Comparison of ENCODE assay signal across 1 cellular context in the genomic region with DNA sequence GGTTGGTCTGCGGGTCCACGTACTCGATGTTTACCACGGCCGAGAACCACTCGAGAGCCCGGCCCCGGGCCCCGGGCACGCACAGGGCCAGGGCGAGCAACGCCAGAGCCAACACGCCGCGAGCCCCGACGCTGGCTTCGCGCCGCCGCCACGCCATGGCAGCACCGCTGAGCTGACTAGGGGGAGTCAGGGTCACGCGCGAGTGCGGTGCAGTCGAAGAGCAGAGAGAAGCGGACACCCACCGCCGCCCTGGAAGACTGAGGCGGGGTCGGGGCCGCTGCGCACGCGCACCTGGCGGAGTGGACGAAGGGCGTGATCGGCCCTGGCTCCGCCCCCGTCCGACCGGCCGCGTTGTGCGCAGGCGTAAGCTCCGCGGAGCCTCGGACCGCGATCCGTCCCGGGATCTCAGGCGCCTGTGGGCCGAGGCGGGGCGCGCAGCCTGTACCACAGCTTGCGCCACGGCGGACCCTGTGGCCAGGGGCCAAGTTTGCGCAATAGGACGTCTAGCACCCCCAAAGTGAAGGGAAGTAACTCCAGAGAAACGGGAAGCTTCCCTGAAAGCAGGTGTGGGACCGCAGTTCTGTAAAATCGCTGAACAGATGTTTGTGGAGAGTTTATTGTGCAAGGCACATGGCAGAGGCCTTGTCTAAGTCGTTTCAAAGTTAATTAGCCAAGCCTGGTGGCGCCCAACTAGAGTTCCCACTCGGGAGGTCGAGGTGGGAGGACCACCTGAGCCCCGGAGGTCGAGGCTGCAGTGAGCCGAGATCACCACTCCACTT.
TF ChIP-seq lines count a peak whose summit lies in the region.

A gene with protein sequence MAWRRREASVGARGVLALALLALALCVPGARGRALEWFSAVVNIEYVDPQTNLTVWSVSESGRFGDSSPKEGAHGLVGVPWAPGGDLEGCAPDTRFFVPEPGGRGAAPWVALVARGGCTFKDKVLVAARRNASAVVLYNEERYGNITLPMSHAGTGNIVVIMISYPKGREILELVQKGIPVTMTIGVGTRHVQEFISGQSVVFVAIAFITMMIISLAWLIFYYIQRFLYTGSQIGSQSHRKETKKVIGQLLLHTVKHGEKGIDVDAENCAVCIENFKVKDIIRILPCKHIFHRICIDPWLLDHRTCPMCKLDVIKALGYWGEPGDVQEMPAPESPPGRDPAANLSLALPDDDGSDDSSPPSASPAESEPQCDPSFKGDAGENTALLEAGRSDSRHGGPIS (minus strand): TSS at position 270 of the 779 bp plus-strand sequence. CDS start 113 bp downstream, at position 157.

TF ChIP-seq in K562, 482 proteins besides CTCF, POLR2A, EP300 and RAD21 (continued from another document and continues in another):
- 0 out of 2 replicates have a peak, but pooled peaks have one; percentile 26 for TF ChIP-seq TEAD4 (IDR thresholded peaks at IDR 0.05; ENCODE audit: low read length)
- TF ChIP-seq TEAD4 (CRISPR knock-in tag; IDR thresholded peaks at IDR 0.05; ENCODE audit: borderline replicate concordance): no peak; the same call in 1 of the 2 replicates
- no peak for TF ChIP-seq ARID2 (IDR thresholded peaks at IDR 0.05)
- TF ChIP-seq GABPB1 (CRISPR knock-in tag; IDR thresholded peaks at IDR 0.05): no peak
- TF ChIP-seq IRF9 (tag; IDR thresholded peaks at IDR 0.05): peak; percentile 78
- no peak for TF ChIP-seq USF2 (CRISPR knock-in tag; IDR thresholded peaks at IDR 0.05)
- no peak for TF ChIP-seq ZNF778 (CRISPR knock-in tag; IDR thresholded peaks at IDR 0.05)
- peak; percentile 75 for TF ChIP-seq E2F3 (CRISPR knock-in tag; IDR thresholded peaks at IDR 0.05)
- TF ChIP-seq ZBTB7A (IDR thresholded peaks at IDR 0.05; ENCODE audit: borderline replicate concordance, control insufficient read depth, low read depth, low read length): peak; percentile 77; the same call in 1 of the 2 replicates
- TF ChIP-seq ZBTB1 (CRISPR knock-in tag; IDR thresholded peaks at IDR 0.05; ENCODE audit: borderline replicate concordance, low read depth): no peak; the same call in 1 of the 2 replicates
- TF ChIP-seq, protein P1, sequence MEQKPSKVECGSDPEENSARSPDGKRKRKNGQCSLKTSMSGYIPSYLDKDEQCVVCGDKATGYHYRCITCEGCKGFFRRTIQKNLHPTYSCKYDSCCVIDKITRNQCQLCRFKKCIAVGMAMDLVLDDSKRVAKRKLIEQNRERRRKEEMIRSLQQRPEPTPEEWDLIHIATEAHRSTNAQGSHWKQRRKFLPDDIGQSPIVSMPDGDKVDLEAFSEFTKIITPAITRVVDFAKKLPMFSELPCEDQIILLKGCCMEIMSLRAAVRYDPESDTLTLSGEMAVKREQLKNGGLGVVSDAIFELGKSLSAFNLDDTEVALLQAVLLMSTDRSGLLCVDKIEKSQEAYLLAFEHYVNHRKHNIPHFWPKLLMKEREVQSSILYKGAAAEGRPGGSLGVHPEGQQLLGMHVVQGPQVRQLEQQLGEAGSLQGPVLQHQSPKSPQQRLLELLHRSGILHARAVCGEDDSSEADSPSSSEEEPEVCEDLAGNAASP (IDR thresholded peaks at IDR 0.05): no peak
- no peak for TF ChIP-seq ZNF408 (CRISPR knock-in tag; IDR thresholded peaks at IDR 0.05; ENCODE audit: low read depth)
- no peak for TF ChIP-seq ZNF140 (CRISPR knock-in tag; IDR thresholded peaks at IDR 0.05)
- no peak for TF ChIP-seq ZNF3 (CRISPR knock-in tag; IDR thresholded peaks at IDR 0.05)
- TF ChIP-seq DMBX1 (CRISPR knock-in tag; IDR thresholded peaks at IDR 0.05; ENCODE audit: borderline replicate concordance): peak; percentile 59; the same call in 1 of the 2 replicates
- TF ChIP-seq SMAD4 (CRISPR knock-in tag; conservative IDR thresholded peaks at IDR 0.05): peak; percentile 84
- TF ChIP-seq FOXM1 (IDR thresholded peaks at IDR 0.05; ENCODE audit: low read depth): 0 out of 2 replicates have a peak, but pooled peaks have one; percentile 13
- no peak; the same call in 1 of the 2 replicates for TF ChIP-seq FOXM1 (CRISPR knock-in tag; IDR thresholded peaks at IDR 0.05; ENCODE audit: low read depth)
- TF ChIP-seq FOXK1 (CRISPR knock-in tag; IDR thresholded peaks at IDR 0.05; ENCODE audit: borderline replicate concordance): no peak
- peak in 1 of 2 experiments; percentile 58; a peak in 2 of 4 replicates for TF ChIP-seq HDAC1 (IDR thresholded peaks at IDR 0.05)
- no peak for TF ChIP-seq NFXL1 (CRISPR knock-in tag; IDR thresholded peaks at IDR 0.05)
- no peak for TF ChIP-seq KHSRP (IDR thresholded peaks at IDR 0.05)
- TF ChIP-seq SLC30A9 (CRISPR knock-in tag; IDR thresholded peaks at IDR 0.05): no peak
- no peak for TF ChIP-seq KDM1A (IDR thresholded peaks at IDR 0.05)
- no peak for TF ChIP-seq CBX2 (IDR thresholded peaks at IDR 0.05; ENCODE audit: insufficient read depth, low read length, poor library complexity, severe bottlenecking)
- TF ChIP-seq ZNF217 (CRISPR knock-in tag; IDR thresholded peaks at IDR 0.05): no peak
- TF ChIP-seq PYGO2 (tag; IDR thresholded peaks at IDR 0.05): no peak
- TF ChIP-seq BCLAF1 (IDR thresholded peaks at IDR 0.05; ENCODE audit: borderline replicate concordance in 1 of 2, control insufficient read depth in 1 of 2, low read depth in 2 of 2, low read length in 1 of 2): no peak
- TF ChIP-seq KLF1 (tag; IDR thresholded peaks at IDR 0.05): no peak; the same call in 1 of the 2 replicates
- TF ChIP-seq SIRT6 (IDR thresholded peaks at IDR 0.05; ENCODE audit: low read depth, low read length): no peak
- TF ChIP-seq, protein P2, sequence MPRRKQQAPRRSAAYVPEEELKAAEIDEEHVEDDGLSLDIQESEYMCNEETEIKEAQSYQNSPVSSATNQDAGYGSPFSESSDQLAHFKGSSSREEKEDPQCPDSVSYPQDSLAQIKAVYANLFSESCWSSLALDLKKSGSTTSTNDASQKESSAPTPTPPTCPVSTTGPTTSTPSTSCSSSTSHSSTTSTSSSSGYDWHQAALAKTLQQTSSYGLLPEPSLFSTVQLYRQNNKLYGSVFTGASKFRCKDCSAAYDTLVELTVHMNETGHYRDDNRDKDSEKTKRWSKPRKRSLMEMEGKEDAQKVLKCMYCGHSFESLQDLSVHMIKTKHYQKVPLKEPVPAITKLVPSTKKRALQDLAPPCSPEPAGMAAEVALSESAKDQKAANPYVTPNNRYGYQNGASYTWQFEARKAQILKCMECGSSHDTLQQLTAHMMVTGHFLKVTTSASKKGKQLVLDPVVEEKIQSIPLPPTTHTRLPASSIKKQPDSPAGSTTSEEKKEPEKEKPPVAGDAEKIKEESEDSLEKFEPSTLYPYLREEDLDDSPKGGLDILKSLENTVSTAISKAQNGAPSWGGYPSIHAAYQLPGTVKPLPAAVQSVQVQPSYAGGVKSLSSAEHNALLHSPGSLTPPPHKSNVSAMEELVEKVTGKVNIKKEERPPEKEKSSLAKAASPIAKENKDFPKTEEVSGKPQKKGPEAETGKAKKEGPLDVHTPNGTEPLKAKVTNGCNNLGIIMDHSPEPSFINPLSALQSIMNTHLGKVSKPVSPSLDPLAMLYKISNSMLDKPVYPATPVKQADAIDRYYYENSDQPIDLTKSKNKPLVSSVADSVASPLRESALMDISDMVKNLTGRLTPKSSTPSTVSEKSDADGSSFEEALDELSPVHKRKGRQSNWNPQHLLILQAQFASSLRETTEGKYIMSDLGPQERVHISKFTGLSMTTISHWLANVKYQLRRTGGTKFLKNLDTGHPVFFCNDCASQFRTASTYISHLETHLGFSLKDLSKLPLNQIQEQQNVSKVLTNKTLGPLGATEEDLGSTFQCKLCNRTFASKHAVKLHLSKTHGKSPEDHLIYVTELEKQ (CRISPR knock-in tag; IDR thresholded peaks at IDR 0.05): no peak
- TF ChIP-seq ZFPM2 (CRISPR knock-in tag; IDR thresholded peaks at IDR 0.05): no peak
- no peak for TF ChIP-seq SREBF2 (CRISPR knock-in tag; IDR thresholded peaks at IDR 0.05)
- TF ChIP-seq NR2C2 (CRISPR knock-in tag; IDR thresholded peaks at IDR 0.05): no peak; the same call in 1 of the 2 replicates
- peak; percentile 82 for TF ChIP-seq NR2C2 (tag; IDR thresholded peaks at IDR 0.05)
- TF ChIP-seq ZNF23 (CRISPR knock-in tag; IDR thresholded peaks at IDR 0.05): no peak
- TF ChIP-seq, protein P3, sequence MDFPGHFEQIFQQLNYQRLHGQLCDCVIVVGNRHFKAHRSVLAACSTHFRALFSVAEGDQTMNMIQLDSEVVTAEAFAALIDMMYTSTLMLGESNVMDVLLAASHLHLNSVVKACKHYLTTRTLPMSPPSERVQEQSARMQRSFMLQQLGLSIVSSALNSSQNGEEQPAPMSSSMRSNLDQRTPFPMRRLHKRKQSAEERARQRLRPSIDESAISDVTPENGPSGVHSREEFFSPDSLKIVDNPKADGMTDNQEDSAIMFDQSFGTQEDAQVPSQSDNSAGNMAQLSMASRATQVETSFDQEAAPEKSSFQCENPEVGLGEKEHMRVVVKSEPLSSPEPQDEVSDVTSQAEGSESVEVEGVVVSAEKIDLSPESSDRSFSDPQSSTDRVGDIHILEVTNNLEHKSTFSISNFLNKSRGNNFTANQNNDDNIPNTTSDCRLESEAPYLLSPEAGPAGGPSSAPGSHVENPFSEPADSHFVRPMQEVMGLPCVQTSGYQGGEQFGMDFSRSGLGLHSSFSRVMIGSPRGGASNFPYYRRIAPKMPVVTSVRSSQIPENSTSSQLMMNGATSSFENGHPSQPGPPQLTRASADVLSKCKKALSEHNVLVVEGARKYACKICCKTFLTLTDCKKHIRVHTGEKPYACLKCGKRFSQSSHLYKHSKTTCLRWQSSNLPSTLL (IDR thresholded peaks at IDR 0.05): no peak
- TF ChIP-seq, protein P4, sequence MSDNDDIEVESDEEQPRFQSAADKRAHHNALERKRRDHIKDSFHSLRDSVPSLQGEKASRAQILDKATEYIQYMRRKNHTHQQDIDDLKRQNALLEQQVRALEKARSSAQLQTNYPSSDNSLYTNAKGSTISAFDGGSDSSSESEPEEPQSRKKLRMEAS (CRISPR knock-in tag; IDR thresholded peaks at IDR 0.05): peak; percentile 88
- no peak for TF ChIP-seq GTF2A2 (tag; IDR thresholded peaks at IDR 0.05)
- no peak for TF ChIP-seq ZNF696 (CRISPR knock-in tag; conservative IDR thresholded peaks at IDR 0.05)
- no peak for TF ChIP-seq ARNT (IDR thresholded peaks at IDR 0.05)
- TF ChIP-seq, protein P5, sequence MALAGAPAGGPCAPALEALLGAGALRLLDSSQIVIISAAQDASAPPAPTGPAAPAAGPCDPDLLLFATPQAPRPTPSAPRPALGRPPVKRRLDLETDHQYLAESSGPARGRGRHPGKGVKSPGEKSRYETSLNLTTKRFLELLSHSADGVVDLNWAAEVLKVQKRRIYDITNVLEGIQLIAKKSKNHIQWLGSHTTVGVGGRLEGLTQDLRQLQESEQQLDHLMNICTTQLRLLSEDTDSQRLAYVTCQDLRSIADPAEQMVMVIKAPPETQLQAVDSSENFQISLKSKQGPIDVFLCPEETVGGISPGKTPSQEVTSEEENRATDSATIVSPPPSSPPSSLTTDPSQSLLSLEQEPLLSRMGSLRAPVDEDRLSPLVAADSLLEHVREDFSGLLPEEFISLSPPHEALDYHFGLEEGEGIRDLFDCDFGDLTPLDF (CRISPR knock-in tag; IDR thresholded peaks at IDR 0.05): peak; percentile 58
- TF ChIP-seq ZNF695 (CRISPR knock-in tag; IDR thresholded peaks at IDR 0.05): no peak
- TF ChIP-seq CCNT2 (IDR thresholded peaks at IDR 0.05; ENCODE audit: borderline replicate concordance, extremely low read depth, insufficient read length, low read depth, low read length): peak; percentile 81
- TF ChIP-seq SREBF1 (IDR thresholded peaks at IDR 0.05; ENCODE audit: borderline replicate concordance, low read depth, low read length): no peak
- TF ChIP-seq ZKSCAN3 (CRISPR knock-in tag; IDR thresholded peaks at IDR 0.05): no peak
- TF ChIP-seq SMARCA5 (IDR thresholded peaks at IDR 0.05): no peak
- 0 out of 2 replicates have a peak, but pooled peaks have one; percentile 75 for TF ChIP-seq ZNF511 (CRISPR knock-in tag; IDR thresholded peaks at IDR 0.05)
- TF ChIP-seq SMAD1 (IDR thresholded peaks at IDR 0.05; ENCODE audit: low read depth, low read length, partially characterized antibody): peak; percentile 82
- no peak for TF ChIP-seq SRSF9 (IDR thresholded peaks at IDR 0.05; ENCODE audit: borderline replicate concordance, low read depth, low read length)
- TF ChIP-seq COPS2 (conservative IDR thresholded peaks at IDR 0.05): no peak
- no peak for TF ChIP-seq NR3C1 (CRISPR knock-in tag; IDR thresholded peaks at IDR 0.05)
